Comparison of ENCODE assay signal across 1 cellular context in the genomic region with DNA sequence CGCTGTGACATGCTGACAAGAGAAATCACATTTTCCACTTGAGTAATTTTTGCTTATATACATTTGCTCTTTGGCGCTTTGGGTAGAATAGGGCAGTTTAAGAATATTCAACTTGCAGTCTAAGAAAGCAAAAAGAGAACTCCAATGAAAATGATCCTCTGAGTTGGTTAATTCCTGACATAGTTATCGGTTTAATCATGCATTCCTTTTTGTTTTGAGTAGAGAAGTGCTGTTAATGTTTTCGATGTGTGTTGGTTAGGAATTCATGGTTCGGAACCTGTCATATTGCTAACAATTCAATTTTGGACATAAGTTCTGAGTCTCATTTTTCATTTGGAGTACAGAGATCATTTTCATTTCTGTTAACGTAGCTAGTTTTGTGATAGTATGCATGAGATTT.
TF ChIP-seq lines count a peak whose summit lies in the region.

No MANE protein-coding gene starts in this region.

TF ChIP-seq in IMR-90, 13 proteins besides CTCF, POLR2A, EP300 and RAD21 (continued from another document):
- TF ChIP-seq, protein P1, sequence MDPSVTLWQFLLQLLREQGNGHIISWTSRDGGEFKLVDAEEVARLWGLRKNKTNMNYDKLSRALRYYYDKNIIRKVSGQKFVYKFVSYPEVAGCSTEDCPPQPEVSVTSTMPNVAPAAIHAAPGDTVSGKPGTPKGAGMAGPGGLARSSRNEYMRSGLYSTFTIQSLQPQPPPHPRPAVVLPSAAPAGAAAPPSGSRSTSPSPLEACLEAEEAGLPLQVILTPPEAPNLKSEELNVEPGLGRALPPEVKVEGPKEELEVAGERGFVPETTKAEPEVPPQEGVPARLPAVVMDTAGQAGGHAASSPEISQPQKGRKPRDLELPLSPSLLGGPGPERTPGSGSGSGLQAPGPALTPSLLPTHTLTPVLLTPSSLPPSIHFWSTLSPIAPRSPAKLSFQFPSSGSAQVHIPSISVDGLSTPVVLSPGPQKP (IDR thresholded peaks at IDR 0.05; ENCODE audit: borderline replicate concordance, low read depth, low read length), result no peak
- TF ChIP-seq NFE2L2 (IDR thresholded peaks at IDR 0.05; ENCODE audit: low read depth, low read length), result no peak
- no peak for TF ChIP-seq SMC3 (IDR thresholded peaks at IDR 0.05; ENCODE audit: low read depth, low read length)
- TF ChIP-seq MAZ (IDR thresholded peaks at IDR 0.05; ENCODE audit: borderline replicate concordance, low read depth, low read length), result no peak
TF ChIP-seq in IMR-90: peak in this region for 0.
